ENCODE assay signal across 7 cellular contexts in genomic region chr14:76947838-76948184, GRCh38.
DNase-seq lines count a peak whose midpoint lies in the region; ATAC-seq, FAIRE-seq and TF ChIP-seq lines count a peak whose summit lies in the region.

No MANE protein-coding gene starts in this region.

- ATAC-seq in IMR-90 (ENCODE audit: low read depth) (no peak), HepG2 (no peak)

- CTCF ChIA-PET in IMR-90 (lab: Yijun Ruan, JAX): interaction anchor here (0.6 to 1.4 kb wide), 4 partner anchors 9 to 66 kb away, joined by 3 to 7 read pairs (median 4); no protein-coding TSS in a partner anchor
- CTCF ChIA-PET in HepG2 (lab: Yijun Ruan, JAX; ENCODE audit: low intra/inter-chr PET ratio, low total read pairs): interaction anchor here (1.3 to 2.5 kb wide), 5 partner anchors 105 to 122 kb away, joined by 3 to 24 read pairs (median 4); no protein-coding TSS in a partner anchor

- H3K9ac ChIP-seq in IMR-90 (ENCODE audit: low read depth, low read length) (0 out of 2 replicates have a peak overlapping the region, but pooled peaks have one; percentile 7), HepG2 (ENCODE audit: insufficient read depth, low read depth, low read length) (no peak overlapping the region), subcutaneous abdominal adipose tissue (ENCODE audit: low read length in 5 of 5) (no peak overlapping the region)

- POLR2A ChIA-PET in IMR-90 (lab: Charles Lee; ENCODE audit: unreplicated experiment) (interaction anchor here (0.8 to 1.2 kb wide), 2 partner anchors 77 to 80 kb away, joined by 3 read pairs; no protein-coding TSS in a partner anchor), HepG2 (lab: Yijun Ruan, JAX) (interaction anchor here (0.6 to 2.0 kb wide), 7 partner anchors 8 to 92 kb away, joined by 3 to 14 read pairs (median 3); partner anchors contain the start of gene IRF2BPL)

- TF ChIP-seq EP300 in HepG2 (IDR thresholded peaks at IDR 0.05; ENCODE audit: low read depth in 2 of 2, low read length in 2 of 2) (no peak), HepG2 (CRISPR knock-in tag; IDR thresholded peaks at IDR 0.05; ENCODE audit: borderline replicate concordance) (no peak)

- intact Hi-C loops in IMR-90 (cut with micrococcal nuclease): loop anchor here (1.0 kb wide), 1 partner anchor 31 kb away; no protein-coding TSS in a partner anchor
- intact Hi-C loops in ascending aorta (cut with DNase I): no loop called here
- intact Hi-C loops in HepG2 (cut with micrococcal nuclease; ENCODE audit: unreplicated experiment): loop anchor here (1.0 kb wide), 2 partner anchors 75 to 105 kb away; no protein-coding TSS in a partner anchor

- H2AFZ ChIP-seq in IMR-90 (replicated peaks; ENCODE audit: low read length, poor library complexity): peak overlapping the region; percentile 70
- no peak overlapping the region for H2AFZ ChIP-seq in HepG2 (ENCODE audit: low read length)

- peak overlapping the region; percentile 23; the same call in 1 of the 2 replicates for H3K56ac ChIP-seq in IMR-90 (ENCODE audit: extremely low read depth, insufficient read depth, low read length)

- TF ChIP-seq CTCF in IMR-90 (conservative IDR thresholded peaks at IDR 0.05; ENCODE audit: low read depth, low read length) (no peak), ascending aorta (IDR thresholded peaks at IDR 0.05) (no peak), HepG2 (CRISPR knock-in tag; IDR thresholded peaks at IDR 0.05) (no peak), GM13977 (IDR thresholded peaks at IDR 0.05; ENCODE audit: extremely low read depth, insufficient read depth, missing control alignments) (no peak)

- no peak for DNase-seq in IMR-90
- DNase-seq in ascending aorta (ENCODE audit: low spot score in 2 of 2): no peak
- DNase-seq in HepG2 (ENCODE audit: low spot score): no peak
- no peak for DNase-seq in GM13977 (ENCODE audit: low spot score)
- no peak for DNase-seq in NCI-H187 (lab: John Stamatoyannopoulos, UW)
- no peak for DNase-seq in NCI-H1694 treated with DMSO at 0.1 percent for 48 hours (lab: John Stamatoyannopoulos, UW)

- H3K79me1 ChIP-seq in IMR-90 (ENCODE audit: low read depth in 1 of 2, low read length in 2 of 2): peaks cover 0 to 14% of the 10 kb centered on the region in 2 experiments; a peak in 1 of 4 replicates

- H3K36me3 ChIP-seq in IMR-90 (ENCODE audit: control insufficient read depth, insufficient read depth, low read length) (no peaks in the 10 kb centered on the region), ascending aorta (no peaks in the 10 kb centered on the region), HepG2 (replicated peaks in 1 of 2; ENCODE audit: control insufficient read depth in 1 of 2, insufficient read depth in 2 of 2, low read length in 2 of 2) (no peaks in the 10 kb centered on the region), subcutaneous abdominal adipose tissue (ENCODE audit: control insufficient read depth in 5 of 5, insufficient read depth in 5 of 5, low read length in 5 of 5) (no peaks in the 10 kb centered on the region)

- H2BK5ac ChIP-seq in IMR-90 (ENCODE audit: low read depth, low read length, poor library complexity, severe bottlenecking): peak overlapping the region; percentile 61

- peak overlapping the region; percentile 67 for H4K91ac ChIP-seq in IMR-90 (ENCODE audit: insufficient read depth, low read depth, low read length)

- peak overlapping the region; percentile 55 for H3K18ac ChIP-seq in IMR-90 (ENCODE audit: low read depth, low read length)

- H4K8ac ChIP-seq in IMR-90 (ENCODE audit: low read depth in 2 of 2, low read length in 2 of 2): peak overlapping the region; percentile 54 to 74

- H2BK120ac ChIP-seq in IMR-90 (ENCODE audit: low read depth, low read length): peak overlapping the region; percentile 79

- BruUV-seq in IMR-90 (replicated peaks; lab: Mats Ljungman, UMichigan) (no TSS peak), HepG2 (replicated peaks; lab: Mats Ljungman, UMichigan) (no TSS peak)

- TF ChIP-seq POLR2A in IMR-90 (IDR thresholded peaks at IDR 0.05; ENCODE audit: low read depth, low read length): no peak
- no peak for TF ChIP-seq POLR2A in HepG2 (IDR thresholded peaks at IDR 0.05; ENCODE audit: insufficient read depth in 1 of 2, low read depth in 2 of 2, low read length in 2 of 2)

- H3K79me2 ChIP-seq in HepG2 (ENCODE audit: insufficient read depth, low read length): no peaks in the 10 kb centered on the region

- peak overlapping the region; percentile 59 for H3K14ac ChIP-seq in IMR-90 (replicated peaks; ENCODE audit: low read depth, low read length)

- peak overlapping the region; percentile 88; the same call in 2 of the 3 replicates for H2BK15ac ChIP-seq in IMR-90 (ENCODE audit: low read depth, low read length)

- no peak for FAIRE-seq in HepG2 (lab: Jason Lieb, UNC)

- TF ChIP-seq RAD21 in IMR-90 (IDR thresholded peaks at IDR 0.05; ENCODE audit: low read length): no peak
- TF ChIP-seq RAD21 in HepG2 (CRISPR knock-in tag; IDR thresholded peaks at IDR 0.05): no peak

- H4K20me1 ChIP-seq in IMR-90 (ENCODE audit: insufficient read depth, low read length): no peaks in the 10 kb centered on the region
- no peaks in the 10 kb centered on the region for H4K20me1 ChIP-seq in HepG2 (ENCODE audit: insufficient read depth, low read length)

- H3K27me3 ChIP-seq in IMR-90 (ENCODE audit: control insufficient read depth, insufficient read depth, low read length) (no peaks in the 10 kb centered on the region), ascending aorta (no peaks in the 10 kb centered on the region), HepG2 (ENCODE audit: control insufficient read depth in 1 of 2, insufficient read depth in 2 of 2, low read length in 2 of 2) (no peaks in the 10 kb centered on the region), subcutaneous abdominal adipose tissue (ENCODE audit: control insufficient read depth in 5 of 5, insufficient read depth in 4 of 5, low read length in 5 of 5) (no peaks in the 10 kb centered on the region)

- in situ Hi-C loops in IMR-90 (cut with MboI; ENCODE audit: low sequenced_read_pairs) (no loop called here), HepG2 (cut with HindIII; ENCODE audit: extremely low pct_ligation_motif_present, low pct_unique_long_range_greater_than_20kb) (no loop called here), GM13977 (cut with MboI; ENCODE audit: low pct_unique_long_range_greater_than_20kb, low sequenced_read_pairs, unreplicated experiment) (no loop called here)

- H3K27ac ChIP-seq in IMR-90 (ENCODE audit: insufficient read depth, low read length): peak overlapping the region; percentile 90
- H3K27ac ChIP-seq in ascending aorta: peak overlapping the region; percentile 65 to 76
- no peak overlapping the region for H3K27ac ChIP-seq in HepG2 (ENCODE audit: extremely low read length, insufficient read depth, low read length)
- peak overlapping the region; percentile 88 for H3K27ac ChIP-seq in subcutaneous abdominal adipose tissue (ENCODE audit: low read depth, low read length)

- dilution Hi-C loops in IMR-90 (cut with HindIII; ENCODE audit: low sequenced_read_pairs, unreplicated experiment): no loop called here

- H4K5ac ChIP-seq in IMR-90 (ENCODE audit: low read depth, low read length): peak overlapping the region; percentile 10; the same call in 1 of the 2 replicates

- H3K4me2 ChIP-seq in IMR-90 (ENCODE audit: low read depth, low read length): peak overlapping the region; percentile 18
- H3K4me2 ChIP-seq in HepG2 (ENCODE audit: low read depth, low read length): peak overlapping the region; percentile 86

- peak overlapping the region; percentile 80 for H2AK5ac ChIP-seq in IMR-90 (ENCODE audit: low read depth, low read length)

- H2AK9ac ChIP-seq in IMR-90 (replicated peaks; ENCODE audit: low read depth, low read length, poor library complexity): peak overlapping the region; percentile 6

- no peaks in the 10 kb centered on the region for H3K9me3 ChIP-seq in IMR-90 (ENCODE audit: control insufficient read depth, insufficient read depth, low read length)
- no peaks in the 10 kb centered on the region for H3K9me3 ChIP-seq in ascending aorta
- H3K9me3 ChIP-seq in HepG2 (ENCODE audit: low read length): no peaks in the 10 kb centered on the region
- H3K9me3 ChIP-seq in subcutaneous abdominal adipose tissue (ENCODE audit: control insufficient read depth in 5 of 5, low read length in 5 of 5): no peaks in the 10 kb centered on the region

- H2BK20ac ChIP-seq in IMR-90 (ENCODE audit: low read depth, low read length): peak overlapping the region; percentile 91

- H3K9me1 ChIP-seq in IMR-90 (ENCODE audit: insufficient read depth, low read length): peaks cover 21% of the 10 kb centered on the region

- no peak overlapping the region for H3K4me3 ChIP-seq in IMR-90 (ENCODE audit: insufficient read depth, low read depth, low read length)
- no peak overlapping the region for H3K4me3 ChIP-seq in ascending aorta
- peak overlapping the region in 2 of 3 experiments; percentile 27 to 68; a peak in 3 of 6 replicates for H3K4me3 ChIP-seq in HepG2 (replicated peaks in 1 of 3; ENCODE audit: insufficient read depth in 1 of 3, low read depth in 2 of 3, low read length in 3 of 3)
- no peak overlapping the region for H3K4me3 ChIP-seq in subcutaneous abdominal adipose tissue (ENCODE audit: low read depth in 1 of 5, low read length in 5 of 5)

- no CpG with 5 or more reads among the region's 5 CpGs for WGBS in IMR-90 (ENCODE audit: extremely low coverage in 2 of 2, insufficient read length in 1 of 2), 2 experiments
- 3% methylated on average over 5 of the region's 5 CpGs for WGBS in HepG2 (ENCODE audit: low lambda C conversion rate)

- H3K4ac ChIP-seq in IMR-90 (ENCODE audit: low read depth, low read length): peak overlapping the region; percentile 84

- peaks cover 23% of the 10 kb centered on the region for H3K4me1 ChIP-seq in IMR-90 (ENCODE audit: control insufficient read depth, insufficient read depth, low read length)
- peaks cover 7 to 17% of the 10 kb centered on the region in 2 donors for H3K4me1 ChIP-seq in ascending aorta
- peaks cover 77% of the 10 kb centered on the region for H3K4me1 ChIP-seq in HepG2 (ENCODE audit: insufficient read depth, low read length)
- H3K4me1 ChIP-seq in subcutaneous abdominal adipose tissue (ENCODE audit: control insufficient read depth in 5 of 5, insufficient read depth in 5 of 5, low read length in 5 of 5): peaks cover 18 to 45% (median 45%) of the 10 kb centered on the region in 5 donors

- H3K23ac ChIP-seq in IMR-90 (ENCODE audit: low read depth, low read length): peak overlapping the region; percentile 76; the same call in 1 of the 2 replicates

TF ChIP-seq in IMR-90, 13 proteins besides CTCF, POLR2A, EP300 and RAD21 (continues in another document):
- no peak for TF ChIP-seq BHLHE40 (IDR thresholded peaks at IDR 0.05; ENCODE audit: low read depth, low read length)
- TF ChIP-seq MAZ (IDR thresholded peaks at IDR 0.05; ENCODE audit: borderline replicate concordance, low read depth, low read length): no peak

TF ChIP-seq in HepG2, 621 proteins besides CTCF, POLR2A, EP300 and RAD21 (continues in another document):
- no peak for TF ChIP-seq TFDP2 (CRISPR knock-in tag; IDR thresholded peaks at IDR 0.05)

Comparison
In these comparisons a context has a peak if more than half of its experiments do, and no peak if none do; other contexts are left out.
1. H3K4me3 ChIP-seq: peak in HepG2 (2 of 3); none in IMR-90 (single experiment), ascending aorta (0 of 2) and subcutaneous abdominal adipose tissue (0 of 5).